8 cellular contexts compared by ENCODE assay signal in genomic region chr7:44796034-44796503, GRCh38. TPM values are rescaled to one million over a fixed set of nuclear protein-coding genes. Genes with fewer than 3 reads are reported as not detected.
DNase-seq lines count a peak whose midpoint lies in the region; ATAC-seq, FAIRE-seq and TF ChIP-seq lines count a peak whose summit lies in the region.

No MANE protein-coding gene starts in this region.

- WGBS in lung, 2 donors, result 0% methylated on average over 51 to 59 of the region's 59 CpGs

- ATAC-seq in GM19351 (IDR thresholded peaks at IDR 0.05; ENCODE audit: unreplicated experiment), result peak; percentile 24
- ATAC-seq in HG03571 (IDR thresholded peaks at IDR 0.05; ENCODE audit: unreplicated experiment), result peak; percentile 17
- no peak for ATAC-seq in lung (ENCODE audit: insufficient read depth, low FRiP score)
- peak; percentile 22 for ATAC-seq in upper lobe of right lung

- TF ChIP-seq CTCF in dorsolateral prefrontal cortex (IDR thresholded peaks at IDR 0.05 in 54 of 56, conservative IDR thresholded peaks at IDR 0.05 in 2 of 56; ENCODE audit: low read depth in 1 of 56, partially characterized antibody in 56 of 56) (peak in 5 of 56 donors; percentile 17 to 31 (median 21)), lung (IDR thresholded peaks at IDR 0.05; ENCODE audit: control extremely low read depth, extremely low read depth) (no peak), upper lobe of right lung (IDR thresholded peaks at IDR 0.05) (no peak)

- H3K27me3 ChIP-seq in dorsolateral prefrontal cortex (no peaks in the 10 kb centered on the region), lung (ENCODE audit: control insufficient read depth, insufficient read depth) (no peaks in the 10 kb centered on the region), upper lobe of right lung (no peaks in the 10 kb centered on the region)

- H3K36me3 ChIP-seq in lung (ENCODE audit: control insufficient read depth in 2 of 2, insufficient read depth in 2 of 2, low read length in 2 of 2), result peaks cover 8 to 13% of the 10 kb centered on the region in 2 donors
- H3K36me3 ChIP-seq in upper lobe of right lung, result peaks cover 29% of the 10 kb centered on the region

- FAIRE-seq in RCC 7860 (lab: Jason Lieb, UNC), result no peak

- H3K4me3 ChIP-seq in dorsolateral prefrontal cortex (peak overlapping the region; percentile 61 to 99 (median 92)), lung (peak overlapping the region; percentile 73), upper lobe of right lung (peak overlapping the region; percentile 92)

- H3K9me3 ChIP-seq in lung (ENCODE audit: control insufficient read depth in 2 of 2, insufficient read depth in 1 of 2, low read length in 1 of 2) (no peaks in the 10 kb centered on the region), upper lobe of right lung (no peaks in the 10 kb centered on the region)

- H3K4me1 ChIP-seq in lung (ENCODE audit: control insufficient read depth in 2 of 2, insufficient read depth in 2 of 2, low read length in 2 of 2), result peaks cover 1 to 3% of the 10 kb centered on the region in 2 donors
- H3K4me1 ChIP-seq in upper lobe of right lung, result peaks cover 22% of the 10 kb centered on the region

- DNase-seq in COLO829 (ENCODE audit: low spot score) (peak; percentile 54), RCC 7860 (ENCODE audit: low spot score) (peak; percentile 61), dorsolateral prefrontal cortex (no peak), lung (ENCODE audit: low spot score) (no peak), upper lobe of right lung (no peak)
- DNase-seq in activated CD4-positive, alpha-beta T cell treated with anti-CD3 and anti-CD28 coated beads, Interleukin-2, amount 50 U/mL, for 48 hours, result no peak

- H3K27ac ChIP-seq in dorsolateral prefrontal cortex (peak overlapping the region; percentile 74 to 100 (median 97)), lung (ENCODE audit: low read depth in 1 of 2, low read length in 1 of 2) (peak overlapping the region; percentile 78 to 95), upper lobe of right lung (peak overlapping the region; percentile 99)

- intact Hi-C loops in dorsolateral prefrontal cortex (cut with DNase I) (loop anchor here (1.0 to 5.0 kb wide), 7 partner anchors 27 to 214 kb away; partner anchors contain the start of genes TMED4 (in 2 of the 2), ZMIZ2 (in 2 of the 2), H2AZ2 (in 1 of the 2) and OGDH (in 1 of the 2)), upper lobe of right lung (cut with DNase I) (no loop called here)

RNA-seq across cellular contexts. Expression of gene PPIA, which starts 0.4 kb away (rescaled TPM):
- total RNA-seq in dorsolateral prefrontal cortex, result 1,000 to 10,000 TPM in 90 of 120 experiments, 100 to 1,000 TPM in 30; 527 to 1,424 (median 1,151) TPM
- total RNA-seq in lung, result 1,000 to 10,000 TPM; 1,416 to 1,610 TPM
- polyA plus RNA-seq in lung, result 1,000 to 10,000 TPM; 3,319 to 5,113 TPM
- total RNA-seq in upper lobe of right lung, result 970 TPM

RNA-seq across cellular contexts. Expression of gene ZMIZ2, which starts 47.4 kb away (rescaled TPM):
- total RNA-seq in dorsolateral prefrontal cortex (100 to 1,000 TPM; 106 to 231 (median 160) TPM), lung (100 to 1,000 TPM in 1 of 2 donors, 10 to 100 TPM in 1; 26.2 to 103 TPM), upper lobe of right lung (95.4 TPM)
- 10 to 100 TPM; 49.0 to 58.5 TPM for polyA plus RNA-seq in lung

RNA-seq across cellular contexts. Expression of gene H2AZ2, which starts 51.8 kb away (rescaled TPM):
- total RNA-seq in dorsolateral prefrontal cortex (100 to 1,000 TPM; 150 to 227 (median 186) TPM), lung (100 to 1,000 TPM; 106 to 202 TPM), upper lobe of right lung (131 TPM)
- 100 to 1,000 TPM in 1 of 2 donors, 10 to 100 TPM in 1; 81.0 to 117 TPM for polyA plus RNA-seq in lung

Comparison
In these comparisons a context has a peak if more than half of its experiments do, and no peak if none do; other contexts are left out.
1. DNase-seq: peak in COLO829 (single experiment) and RCC 7860 (single experiment); none in dorsolateral prefrontal cortex (0 of 10), lung (single experiment), upper lobe of right lung (single experiment) and activated CD4-positive, alpha-beta T cell treated with anti-CD3 and anti-CD28 coated beads, Interleukin-2, amount 50 U/mL, for 48 hours (0 of 2).
2. Peak in every context shown above with its lines, with median percentiles within 50 percentile points of each other: H3K27ac ChIP-seq and H3K4me3 ChIP-seq.